In the genomic region with DNA sequence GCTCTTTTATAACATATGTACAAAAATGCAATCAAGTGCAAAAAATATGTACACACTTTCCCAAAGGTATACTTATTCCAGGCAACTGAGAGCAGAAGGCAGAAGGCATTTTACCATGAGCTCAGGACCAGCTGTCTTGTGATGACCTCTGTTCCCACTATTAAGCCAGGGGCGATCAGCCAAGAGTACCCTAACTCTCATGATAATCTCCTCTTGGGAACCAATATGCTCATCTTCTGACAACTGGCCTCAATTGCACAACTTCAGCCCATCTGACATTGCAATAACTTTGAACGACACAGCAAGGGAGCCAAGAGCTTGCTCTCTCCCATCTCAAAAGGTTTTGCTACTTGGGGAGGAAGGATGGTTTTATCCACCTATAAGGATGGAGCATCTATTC, we compare ENCODE assay signal across 24 cellular contexts.
"Had no signal": no experiment of that assay in that cellular context is flagged by ENCODE, and none has a peak within 500 bp of the region (broad histone marks: within the 10 kb centered on the region; RNA-seq: fewer than 3 reads in every experiment).

No MANE protein-coding gene starts in this region.

- DNase-seq: dermis blood vessel endothelial cell; effector memory CD4-positive, alpha-beta T cell; foreskin melanocyte; hypothalamus; immature natural killer cell; islet precursor cell; left ventricle myocardium superior; naive B cell; right lobe of liver; stimulated activated CD4-positive, alpha-beta T cell treated with anti-CD3 and anti-CD28 coated beads, Interleukin-12 subunit alpha, Interleukin-12 subunit beta, amount 100 ng/mL, for 4 hours; stimulated activated CD4-positive, alpha-beta T cell treated with anti-CD3 and anti-CD28 coated beads, Interleukin-1b, Interleukin-23, amount 100 ng/mL, for 48 hours; stimulated activated CD4-positive, alpha-beta T cell treated with anti-CD3 and anti-CD28 coated beads, Interleukin-4, amount 100 ng/mL, for 1 hour; stimulated activated CD8-positive, alpha-beta memory T cell treated with anti-CD3 and anti-CD28 coated beads, Interleukin-4, amount 100 ng/mL, for 48 hours; stimulated activated naive CD4-positive, alpha-beta T cell; stimulated activated naive CD8-positive, alpha-beta T cell treated with anti-CD3 and anti-CD28 coated beads, Interleukin-15, amount 100 ng/mL, for 72 hours; transverse colon; upper lobe of right lung; uterus had no signal

- ATAC-seq: left ventricle myocardium superior; natural killer cell treated with Interleukin-12 subunit alpha and Interleukin-12 subunit beta and Interleukin-15 and Interleukin-18, amount 100 ng/mL, for 72 hours; right lobe of liver; stimulated activated naive CD8-positive, alpha-beta T cell treated with anti-CD3 and anti-CD28 coated beads, Interleukin-15, amount 100 ng/mL, for 72 hours; upper lobe of right lung had no signal

- H3K4me3 ChIP-seq: coronary artery, esophagus muscularis mucosa, lung, right lobe of liver, smooth muscle cell, suprapubic skin, transverse colon, upper lobe of right lung, uterus had no signal
